23 cellular contexts compared by ENCODE assay signal in genomic region chr3:161660706-161661105, GRCh38.
DNase-seq lines count a peak whose midpoint lies in the region; ATAC-seq and TF ChIP-seq lines count a peak whose summit lies in the region.
"Had no signal": no experiment of that assay in that cellular context is flagged by ENCODE, and none has a peak within 500 bp of the region (broad histone marks: within the 10 kb centered on the region; RNA-seq: fewer than 3 reads in every experiment).

No MANE protein-coding gene starts in this region.

- H3K36me3 ChIP-seq in Loucy (ENCODE audit: insufficient read depth, low read length): no peaks in the 10 kb centered on the region
- H3K36me3 ChIP-seq: BE2C; BLaER1 treated with 17β-estradiol and CSF1 and Interleukin-3, amounts not matched to agents 10 nM and 100 nM had no signal

- H3K27me3 ChIP-seq in Loucy (ENCODE audit: insufficient read depth, low read length, poor library complexity, severe bottlenecking): no peaks in the 10 kb centered on the region
- H3K27me3 ChIP-seq: BE2C; BLaER1 treated with 17β-estradiol and CSF1 and Interleukin-3, amounts not matched to agents 10 nM and 100 nM had no signal

- CTCF ChIA-PET in WTC11 (lab: Charles Lee): no interaction called here

- no peaks in the 10 kb centered on the region for H3K9me3 ChIP-seq in Loucy (ENCODE audit: insufficient read depth, low read depth, low read length)
- H3K9me3 ChIP-seq: A549; BE2C; BLaER1 treated with 17β-estradiol and CSF1 and Interleukin-3, amounts not matched to agents 10 nM and 100 nM had no signal

- TF ChIP-seq CTCF in Loucy (conservative IDR thresholded peaks at IDR 0.05; ENCODE audit: low read length) (no peak), WTC11 (IDR thresholded peaks at IDR 0.05) (no peak)

- no peaks in the 10 kb centered on the region for H3K9me2 ChIP-seq in Loucy (replicated peaks; ENCODE audit: low read depth, low read length)

- H3K27ac Mint-ChIP-seq in WTC11: no peak overlapping the region
- H3K27ac Mint-ChIP-seq: CD14-positive monocyte; CD4-positive, alpha-beta T cell; CD8-positive, alpha-beta memory T cell had no signal

- no peak overlapping the region for H2AFZ ChIP-seq in Loucy (ENCODE audit: low read length)

- peak overlapping the region; percentile 10 for H3K4me2 ChIP-seq in Loucy (ENCODE audit: low read depth, low read length, poor library complexity, severe bottlenecking)
- H3K4me2 ChIP-seq: A549; BLaER1 treated with 17β-estradiol and CSF1 and Interleukin-3, amounts not matched to agents 10 nM and 100 nM had no signal

- POLR2A ChIA-PET in WTC11 (lab: Charles Lee): no interaction called here

- no peaks in the 10 kb centered on the region for H3K27me3 Mint-ChIP-seq in WTC11 (ENCODE audit: low read depth)
- H3K27me3 Mint-ChIP-seq: CD4-positive, alpha-beta T cell; CD8-positive, alpha-beta memory T cell had no signal

- H4K20me1 ChIP-seq in Loucy (ENCODE audit: insufficient read depth, low read length, poor library complexity, severe bottlenecking): no peaks in the 10 kb centered on the region
- H4K20me1 ChIP-seq: BLaER1 treated with 17β-estradiol and CSF1 and Interleukin-3, amounts not matched to agents 10 nM and 100 nM had no signal

- ATAC-seq in WTC11 (peak; percentile 43; the same call in 1 of the 2 replicates), GM18861 (IDR thresholded peaks at IDR 0.05; ENCODE audit: unreplicated experiment) (no peak)
- ATAC-seq: A549, GM12878 had no signal

- peaks cover 6% of the 10 kb centered on the region for H3K4me1 Mint-ChIP-seq in WTC11
- H3K4me1 Mint-ChIP-seq: CD14-positive monocyte; CD8-positive, alpha-beta memory T cell had no signal

- H3K9ac ChIP-seq in Loucy (ENCODE audit: low read depth, low read length, poor library complexity, severe bottlenecking): peak overlapping the region; percentile 3
- H3K9ac ChIP-seq: BLaER1 treated with 17β-estradiol and CSF1 and Interleukin-3, amounts not matched to agents 10 nM and 100 nM had no signal

- no peak overlapping the region for H3K4me3 ChIP-seq in Loucy (ENCODE audit: low read length, poor library complexity, severe bottlenecking)
- H3K4me3 ChIP-seq: A549; BLaER1 treated with 17β-estradiol and CSF1 and Interleukin-3, amounts not matched to agents 10 nM and 100 nM; GM12878 had no signal

- H3K36me3 Mint-ChIP-seq in WTC11: no peaks in the 10 kb centered on the region
- H3K36me3 Mint-ChIP-seq: CD14-positive monocyte had no signal

- no peaks in the 10 kb centered on the region for H3K79me2 ChIP-seq in Loucy (ENCODE audit: insufficient read depth, low read length)

- DNase-seq in WTC11 (ENCODE audit: low spot score) (no peak), left kidney (ENCODE audit: low read depth, low spot score) (peak; percentile 52), midbrain (lab: John Stamatoyannopoulos, UW) (no peak), HT-29 (ENCODE audit: low spot score) (no peak)
- DNase-seq: 8988T; ACHN; AML-193; BE2C; CD4-positive, alpha-beta T cell; CD8-positive, alpha-beta memory T cell; DMS 273 treated with DMSO at 0.1 percent for 48 hours; DMS79; EL; GDM1; GOT3; H7; HCEC 1CT had no signal

- peaks cover 4% of the 10 kb centered on the region; the same call in 1 of the 2 replicates for H3F3A ChIP-seq in Loucy (ENCODE audit: low read depth)

- no peaks in the 10 kb centered on the region for H3K9me3 Mint-ChIP-seq in WTC11
- H3K9me3 Mint-ChIP-seq: CD4-positive, alpha-beta T cell had no signal

- no peak overlapping the region for H3K4me3 Mint-ChIP-seq in WTC11
- H3K4me3 Mint-ChIP-seq: CD14-positive monocyte; CD4-positive, alpha-beta T cell; CD8-positive, alpha-beta memory T cell had no signal

- peaks cover 39% of the 10 kb centered on the region for H3K4me1 ChIP-seq in Loucy (ENCODE audit: insufficient read depth, low read length, poor library complexity, severe bottlenecking)
- H3K4me1 ChIP-seq: A549, BE2C had no signal

TF ChIP-seq in WTC11, 78 proteins besides CTCF, POLR2A, EP300 and RAD21 (continues in another document):
- no peak for TF ChIP-seq PRDM15 (CRISPR knock-in tag; IDR thresholded peaks at IDR 0.05)
- TF ChIP-seq TP53 (CRISPR knock-in tag; IDR thresholded peaks at IDR 0.05): no peak
- TF ChIP-seq, protein P1, sequence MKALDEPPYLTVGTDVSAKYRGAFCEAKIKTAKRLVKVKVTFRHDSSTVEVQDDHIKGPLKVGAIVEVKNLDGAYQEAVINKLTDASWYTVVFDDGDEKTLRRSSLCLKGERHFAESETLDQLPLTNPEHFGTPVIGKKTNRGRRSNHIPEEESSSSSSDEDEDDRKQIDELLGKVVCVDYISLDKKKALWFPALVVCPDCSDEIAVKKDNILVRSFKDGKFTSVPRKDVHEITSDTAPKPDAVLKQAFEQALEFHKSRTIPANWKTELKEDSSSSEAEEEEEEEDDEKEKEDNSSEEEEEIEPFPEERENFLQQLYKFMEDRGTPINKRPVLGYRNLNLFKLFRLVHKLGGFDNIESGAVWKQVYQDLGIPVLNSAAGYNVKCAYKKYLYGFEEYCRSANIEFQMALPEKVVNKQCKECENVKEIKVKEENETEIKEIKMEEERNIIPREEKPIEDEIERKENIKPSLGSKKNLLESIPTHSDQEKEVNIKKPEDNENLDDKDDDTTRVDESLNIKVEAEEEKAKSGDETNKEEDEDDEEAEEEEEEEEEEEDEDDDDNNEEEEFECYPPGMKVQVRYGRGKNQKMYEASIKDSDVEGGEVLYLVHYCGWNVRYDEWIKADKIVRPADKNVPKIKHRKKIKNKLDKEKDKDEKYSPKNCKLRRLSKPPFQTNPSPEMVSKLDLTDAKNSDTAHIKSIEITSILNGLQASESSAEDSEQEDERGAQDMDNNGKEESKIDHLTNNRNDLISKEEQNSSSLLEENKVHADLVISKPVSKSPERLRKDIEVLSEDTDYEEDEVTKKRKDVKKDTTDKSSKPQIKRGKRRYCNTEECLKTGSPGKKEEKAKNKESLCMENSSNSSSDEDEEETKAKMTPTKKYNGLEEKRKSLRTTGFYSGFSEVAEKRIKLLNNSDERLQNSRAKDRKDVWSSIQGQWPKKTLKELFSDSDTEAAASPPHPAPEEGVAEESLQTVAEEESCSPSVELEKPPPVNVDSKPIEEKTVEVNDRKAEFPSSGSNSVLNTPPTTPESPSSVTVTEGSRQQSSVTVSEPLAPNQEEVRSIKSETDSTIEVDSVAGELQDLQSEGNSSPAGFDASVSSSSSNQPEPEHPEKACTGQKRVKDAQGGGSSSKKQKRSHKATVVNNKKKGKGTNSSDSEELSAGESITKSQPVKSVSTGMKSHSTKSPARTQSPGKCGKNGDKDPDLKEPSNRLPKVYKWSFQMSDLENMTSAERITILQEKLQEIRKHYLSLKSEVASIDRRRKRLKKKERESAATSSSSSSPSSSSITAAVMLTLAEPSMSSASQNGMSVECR (CRISPR knock-in tag; IDR thresholded peaks at IDR 0.05; ENCODE audit: borderline replicate concordance): no peak
- TF ChIP-seq, protein P2, sequence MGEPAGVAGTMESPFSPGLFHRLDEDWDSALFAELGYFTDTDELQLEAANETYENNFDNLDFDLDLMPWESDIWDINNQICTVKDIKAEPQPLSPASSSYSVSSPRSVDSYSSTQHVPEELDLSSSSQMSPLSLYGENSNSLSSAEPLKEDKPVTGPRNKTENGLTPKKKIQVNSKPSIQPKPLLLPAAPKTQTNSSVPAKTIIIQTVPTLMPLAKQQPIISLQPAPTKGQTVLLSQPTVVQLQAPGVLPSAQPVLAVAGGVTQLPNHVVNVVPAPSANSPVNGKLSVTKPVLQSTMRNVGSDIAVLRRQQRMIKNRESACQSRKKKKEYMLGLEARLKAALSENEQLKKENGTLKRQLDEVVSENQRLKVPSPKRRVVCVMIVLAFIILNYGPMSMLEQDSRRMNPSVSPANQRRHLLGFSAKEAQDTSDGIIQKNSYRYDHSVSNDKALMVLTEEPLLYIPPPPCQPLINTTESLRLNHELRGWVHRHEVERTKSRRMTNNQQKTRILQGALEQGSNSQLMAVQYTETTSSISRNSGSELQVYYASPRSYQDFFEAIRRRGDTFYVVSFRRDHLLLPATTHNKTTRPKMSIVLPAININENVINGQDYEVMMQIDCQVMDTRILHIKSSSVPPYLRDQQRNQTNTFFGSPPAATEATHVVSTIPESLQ (CRISPR knock-in tag; IDR thresholded peaks at IDR 0.05): no peak
- no peak for TF ChIP-seq SP1 (CRISPR knock-in tag; conservative IDR thresholded peaks at IDR 0.05)
